In genomic region chr21:41612674-41613250, GRCh38 we compare ENCODE assay signal across 8 cellular contexts.
A peak's percentile ranks its signal among the peaks of the same experiment; 100 is the strongest.
DNase-seq lines count a peak whose midpoint lies in the region; ATAC-seq, FAIRE-seq and TF ChIP-seq lines count a peak whose summit lies in the region.

No MANE protein-coding gene starts in this region.

- dilution Hi-C loops in keratinocyte (cut with MboI; ENCODE audit: extremely low pct_ligation_motif_present, low sequenced_read_pairs): no loop called here

- H3K4me3 ChIP-seq in GM12875 (ENCODE audit: low read depth, low read length) (no peak overlapping the region), cardiac fibroblast (replicated peaks in 1 of 2; ENCODE audit: low read depth in 2 of 2, low read length in 2 of 2) (no peak overlapping the region), keratinocyte (ENCODE audit: control insufficient read depth in 2 of 3, extremely low read depth in 1 of 3, insufficient read depth in 2 of 3, low read depth in 1 of 3, low read length in 3 of 3) (no peak overlapping the region)

- no peaks in the 10 kb centered on the region for H3K79me2 ChIP-seq in keratinocyte (ENCODE audit: control insufficient read depth, insufficient read depth, low read length)

- peak overlapping the region; percentile 38 for H2AFZ ChIP-seq in keratinocyte (ENCODE audit: control insufficient read depth, low read length)

- TF ChIP-seq CTCF in GM12875 (IDR thresholded peaks at IDR 0.05; ENCODE audit: borderline replicate concordance, insufficient read depth, low read depth, low read length) (peak; percentile 67), cardiac fibroblast (IDR thresholded peaks at IDR 0.05; ENCODE audit: low read depth, low read length) (peak; percentile 73), keratinocyte (optimal IDR thresholded peaks at IDR 0.05 in 1 of 3, IDR thresholded peaks at IDR 0.05 in 1 of 3, conservative IDR thresholded peaks at IDR 0.05 in 1 of 3; ENCODE audit: extremely low read depth in 1 of 3, insufficient read depth in 2 of 3, low read length in 3 of 3) (peak in 2 of 3 experiments; percentile 39 to 77)

- H3K27ac ChIP-seq in keratinocyte (ENCODE audit: control insufficient read depth, insufficient read depth, low read length): peak overlapping the region; percentile 70

- no peaks in the 10 kb centered on the region for H3K9me3 ChIP-seq in keratinocyte (ENCODE audit: control insufficient read depth, low read depth, low read length)

- H3K36me3 ChIP-seq in keratinocyte (ENCODE audit: control insufficient read depth in 2 of 2, extremely low read depth in 1 of 2, insufficient read depth in 2 of 2, low read length in 2 of 2): no peaks in the 10 kb centered on the region

- peak; percentile 95 for FAIRE-seq in keratinocyte (lab: Jason Lieb, UNC)

- DNase-seq in AG08395 (ENCODE audit: low spot score) (peak; percentile 94), OCI-M1 (lab: John Stamatoyannopoulos, UW) (peak; percentile 35), cardiac fibroblast (ENCODE audit: low read depth in 2 of 2) (peak; percentile 74 to 99), keratinocyte (ENCODE audit: low read depth, low spot score) (peak; percentile 90)
- peak in 2 of 3 donors; percentile 8 to 9 for DNase-seq in stimulated activated CD4-positive, alpha-beta T cell treated with anti-CD3 and anti-CD28 coated beads, Interleukin-12 subunit alpha, Interleukin-12 subunit beta, amount 100 ng/mL, for 48 hours (ENCODE audit: low read depth in 2 of 3, low spot score in 1 of 3)
- DNase-seq in activated CD4-positive, CD25-positive, alpha-beta regulatory T cell treated with anti-CD3 and anti-CD28 coated beads, Interleukin-2, amount 50 U/mL, for 72 hours: no peak

- peaks cover 41% of the 10 kb centered on the region for H3K4me1 ChIP-seq in keratinocyte (ENCODE audit: control insufficient read depth, extremely low read depth, insufficient read depth, low read length)

- no peaks in the 10 kb centered on the region for H3K9me1 ChIP-seq in keratinocyte (ENCODE audit: control insufficient read depth, extremely low read depth, insufficient read depth, low read length)

- no peaks in the 10 kb centered on the region for H4K20me1 ChIP-seq in keratinocyte (ENCODE audit: control insufficient read depth, extremely low read depth, insufficient read depth, low read length)

- peak overlapping the region; percentile 55 for H3K9ac ChIP-seq in keratinocyte (ENCODE audit: control insufficient read depth, extremely low read depth, insufficient read depth, low read length)

- no peaks in the 10 kb centered on the region for H3K27me3 ChIP-seq in keratinocyte (ENCODE audit: control insufficient read depth, extremely low read depth, insufficient read depth, low read length)

- no peak for ATAC-seq in HG03520 (IDR thresholded peaks at IDR 0.05; ENCODE audit: unreplicated experiment)

- peak overlapping the region; percentile 80 for H3K4me2 ChIP-seq in keratinocyte (ENCODE audit: control insufficient read depth, extremely low read depth, insufficient read depth, low read depth, low read length)
